ENCODE assay signal across 27 cellular contexts in genomic region chr2:3112553-3112952, GRCh38.
"Had no signal": no experiment of that assay in that cellular context is flagged by ENCODE, and none has a peak within 500 bp of the region (broad histone marks: within the 10 kb centered on the region; RNA-seq: fewer than 3 reads in every experiment).

No MANE protein-coding gene starts in this region.

- ATAC-seq: natural killer cell; psoas muscle; right cardiac atrium; right lobe of liver; stimulated activated effector memory CD8-positive, alpha-beta T cell treated with anti-CD3 and anti-CD28 coated beads, Interleukin-12 subunit alpha, Interleukin-12 subunit beta, amount 100 ng/mL, for 72 hours; stimulated activated naive B cell treated with anti-CD40 and anti-IgM and Interleukin-4, amounts not matched to agents 10 μg/mL and 1 μg/mL and 100 μg/mL, for 72 hours had no signal

- H3K9me3 ChIP-seq: neutrophil, ovary, psoas muscle, right lobe of liver, sigmoid colon, stomach, thoracic aorta, thyroid gland, tibial nerve, upper lobe of left lung, vagina had no signal

- H3K36me3 Mint-ChIP-seq: natural killer cell; stimulated activated effector memory CD8-positive, alpha-beta T cell treated with anti-CD3 and anti-CD28 coated beads, Interleukin-12 subunit alpha, Interleukin-12 subunit beta, amount 100 ng/mL, for 72 hours; stimulated activated naive B cell treated with anti-CD40 and anti-IgM and Interleukin-4, amounts not matched to agents 10 μg/mL and 1 μg/mL and 100 μg/mL, for 72 hours had no signal

- H3K36me3 ChIP-seq: neutrophil, ovary, right lobe of liver, sigmoid colon, stomach, thoracic aorta, thyroid gland, tibial nerve, upper lobe of left lung, vagina had no signal

- DNase-seq: natural killer cell; nucleus accumbens; ovary; psoas muscle; right cardiac atrium; right lobe of liver; small intestine; stimulated activated CD4-positive, alpha-beta T cell treated with anti-CD3 and anti-CD28 coated beads, Interleukin-15, amount 100 ng/mL, for 24 hours; stimulated activated CD4-positive, alpha-beta T cell treated with anti-CD3 and anti-CD28 coated beads, Interleukin-2, amount 100 ng/mL, for 24 hours; stimulated activated CD4-positive, alpha-beta T cell treated with anti-CD3 and anti-CD28 coated beads, Interleukin-2, amount 100 ng/mL, for 48 hours; stimulated activated CD4-positive, alpha-beta T cell treated with anti-CD3 and anti-CD28 coated beads, Interleukin-4, amount 100 ng/mL, for 24 hours; stimulated activated naive B cell treated with anti-CD40 and anti-IgM and Interleukin-4, amounts not matched to agents 10 μg/mL and 1 μg/mL and 100 μg/mL, for 72 hours; stimulated activated naive CD4-positive, alpha-beta T cell treated with Interleukin-2 at 50 U/mL for 16 hours; stomach; thyroid gland; trophoblast cell; upper lobe of left lung had no signal

- H3K27me3 Mint-ChIP-seq: progenitor cell of endocrine pancreas; stimulated activated naive B cell treated with anti-CD40 and anti-IgM and Interleukin-4, amounts not matched to agents 10 μg/mL and 1 μg/mL and 100 μg/mL, for 72 hours; stimulated activated naive CD8-positive, alpha-beta T cell treated with anti-CD3 and anti-CD28 coated beads, Interleukin-15, Interleukin-2, amounts not matched to agents 100 ng/mL and 50 ng/mL, for 24 hours had no signal

- H3K4me1 ChIP-seq: parathyroid adenoma, psoas muscle, right lobe of liver, sigmoid colon, stomach, thyroid gland, tibial nerve, upper lobe of left lung, vagina had no signal

- H3K9me3 Mint-ChIP-seq: natural killer cell; nephron; stimulated activated effector memory CD8-positive, alpha-beta T cell treated with anti-CD3 and anti-CD28 coated beads, Interleukin-12 subunit alpha, Interleukin-12 subunit beta, amount 100 ng/mL, for 72 hours; stimulated activated naive B cell treated with anti-CD40 and anti-IgM and Interleukin-4, amounts not matched to agents 10 μg/mL and 1 μg/mL and 100 μg/mL, for 72 hours had no signal

- H3K27ac Mint-ChIP-seq: natural killer cell; nephron; progenitor cell of endocrine pancreas; stimulated activated effector memory CD8-positive, alpha-beta T cell treated with anti-CD3 and anti-CD28 coated beads, Interleukin-12 subunit alpha, Interleukin-12 subunit beta, amount 100 ng/mL, for 72 hours; stimulated activated naive B cell treated with anti-CD40 and anti-IgM and Interleukin-4, amounts not matched to agents 10 μg/mL and 1 μg/mL and 100 μg/mL, for 72 hours; stimulated activated naive CD8-positive, alpha-beta T cell treated with anti-CD3 and anti-CD28 coated beads, Interleukin-15, Interleukin-2, amounts not matched to agents 100 ng/mL and 50 ng/mL, for 24 hours had no signal

- H3K4me3 ChIP-seq: ovary, psoas muscle, right lobe of liver, sigmoid colon, stomach, thoracic aorta, thyroid gland, tibial nerve, upper lobe of left lung, vagina had no signal

- H3K9ac ChIP-seq: parathyroid adenoma had no signal

- H3K27ac ChIP-seq: neutrophil, ovary, parathyroid adenoma, psoas muscle, right lobe of liver, sigmoid colon, stomach, thoracic aorta, thyroid gland, tibial nerve, upper lobe of left lung, vagina had no signal

- H3K4me3 Mint-ChIP-seq: natural killer cell; nephron; stimulated activated effector memory CD8-positive, alpha-beta T cell treated with anti-CD3 and anti-CD28 coated beads, Interleukin-12 subunit alpha, Interleukin-12 subunit beta, amount 100 ng/mL, for 72 hours; stimulated activated naive B cell treated with anti-CD40 and anti-IgM and Interleukin-4, amounts not matched to agents 10 μg/mL and 1 μg/mL and 100 μg/mL, for 72 hours; stimulated activated naive CD8-positive, alpha-beta T cell treated with anti-CD3 and anti-CD28 coated beads, Interleukin-15, Interleukin-2, amounts not matched to agents 100 ng/mL and 50 ng/mL, for 24 hours had no signal

- H3K27me3 ChIP-seq: neutrophil, ovary, right lobe of liver, sigmoid colon, stomach, thyroid gland, tibial nerve, upper lobe of left lung, vagina had no signal

- H3K4me1 Mint-ChIP-seq: natural killer cell; stimulated activated effector memory CD8-positive, alpha-beta T cell treated with anti-CD3 and anti-CD28 coated beads, Interleukin-12 subunit alpha, Interleukin-12 subunit beta, amount 100 ng/mL, for 72 hours had no signal
